18 cellular contexts compared by ENCODE assay signal in the genomic region with DNA sequence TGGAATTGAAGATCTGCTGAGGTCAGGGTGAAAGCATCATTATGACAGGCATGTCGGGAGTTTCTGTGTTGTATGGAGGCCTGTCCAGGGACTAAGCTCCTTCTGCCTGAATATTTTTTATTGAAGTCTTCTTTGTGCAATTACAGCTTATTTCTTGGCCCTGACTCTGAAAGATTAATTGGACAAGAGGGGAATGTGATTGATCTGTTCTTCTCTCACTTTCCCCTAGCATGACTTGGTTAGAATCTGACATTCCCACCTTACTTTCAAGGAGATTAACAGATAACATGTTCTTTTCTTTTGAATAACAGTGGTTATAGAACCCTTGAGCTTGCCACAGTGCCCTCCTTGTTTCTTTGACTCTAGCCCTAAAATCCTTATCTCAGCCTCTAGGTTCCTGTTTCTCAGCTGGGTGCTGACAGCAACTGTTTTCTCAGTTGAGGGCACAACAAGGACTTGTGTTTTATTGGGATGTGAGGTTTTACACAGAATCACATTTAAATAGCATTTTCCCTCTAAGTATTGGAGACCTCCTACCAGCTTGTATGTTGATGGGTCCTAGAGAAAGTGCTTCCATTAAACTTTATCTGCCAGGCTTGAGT. TPM values are rescaled to one million over a fixed set of nuclear protein-coding genes. Genes with fewer than 3 reads are reported as not detected.
DNase-seq lines count a peak whose midpoint lies in the region; ATAC-seq, FAIRE-seq and TF ChIP-seq lines count a peak whose summit lies in the region.
"Had no signal": no experiment of that assay in that cellular context is flagged by ENCODE, and none has a peak within 500 bp of the region (broad histone marks: within the 10 kb centered on the region; RNA-seq: fewer than 3 reads in every experiment).

No MANE protein-coding gene starts in this region.

- H2AFZ ChIP-seq in endothelial cell of umbilical vein (ENCODE audit: low read depth, low read length), result no peak overlapping the region

- CTCF ChIA-PET in endothelial cell of umbilical vein (lab: Charles Lee), result interaction anchor here (0.9 to 3.4 kb wide), 11 partner anchors 8 to 257 kb away, joined by 3 to 38 read pairs (median 5); a partner anchor contains a TSS

- POLR2A ChIA-PET in endothelial cell of umbilical vein (lab: Charles Lee), result no interaction called here

- no peaks in the 10 kb centered on the region for H3K27me3 Mint-ChIP-seq in T-helper 17 cell
- H3K27me3 Mint-ChIP-seq: CD4-positive, alpha-beta T cell had no signal

- peaks cover 13% of the 10 kb centered on the region for H3K36me3 Mint-ChIP-seq in T-helper 17 cell (ENCODE audit: low read depth)

- TF ChIP-seq POLR2A in endothelial cell of umbilical vein (IDR thresholded peaks at IDR 0.05; ENCODE audit: low read depth, low read length), result no peak

- H3K27ac ChIP-seq in endothelial cell of umbilical vein (ENCODE audit: insufficient read depth, low read depth, low read length) (no peak overlapping the region), substantia nigra (ENCODE audit: low read depth, low read length, poor library complexity, severe bottlenecking) (peak overlapping the region; percentile 17)
- H3K27ac ChIP-seq: esophagus squamous epithelium, pancreas, WERI-Rb-1 had no signal

- dilution Hi-C loops in endothelial cell of umbilical vein (cut with MboI; ENCODE audit: extremely low pct_ligation_motif_present, low sequenced_read_pairs), result no loop called here

- no peaks in the 10 kb centered on the region for H4K20me1 ChIP-seq in endothelial cell of umbilical vein (replicated peaks; ENCODE audit: control insufficient read depth, extremely low read depth, insufficient read depth, low read length)

- H3K4me3 ChIP-seq in endothelial cell of umbilical vein (replicated peaks in 1 of 3; ENCODE audit: insufficient read depth in 1 of 3, low read depth in 1 of 3, low read length in 3 of 3) (no peak overlapping the region), H7 (ENCODE audit: insufficient read depth, low read depth, low read length) (no peak overlapping the region)
- H3K4me3 ChIP-seq: esophagus squamous epithelium, pancreas had no signal

- BruUV-seq in endothelial cell of umbilical vein (replicated peaks; lab: Mats Ljungman, UMichigan), result no TSS peak

- H3K36me3 ChIP-seq in endothelial cell of umbilical vein (ENCODE audit: control insufficient read depth in 2 of 2, extremely low read depth in 1 of 2, insufficient read depth in 2 of 2, low read length in 2 of 2) (peaks cover 0 to 2% of the 10 kb centered on the region in 2 experiments), H7 (replicated peaks; ENCODE audit: control insufficient read depth, insufficient read depth, low read length) (no peaks in the 10 kb centered on the region)
- H3K36me3 ChIP-seq: pancreas had no signal

- H3K27me3 ChIP-seq in endothelial cell of umbilical vein (ENCODE audit: control insufficient read depth in 2 of 2, insufficient read depth in 2 of 2, low read length in 2 of 2), result no peaks in the 10 kb centered on the region
- no peaks in the 10 kb centered on the region for H3K27me3 ChIP-seq in H7 (ENCODE audit: control insufficient read depth, insufficient read depth, low read length)
- H3K27me3 ChIP-seq: esophagus squamous epithelium, pancreas had no signal

- H3K4me3 Mint-ChIP-seq in T-helper 17 cell, result peak overlapping the region; percentile 39
- H3K4me3 Mint-ChIP-seq: CD4-positive, alpha-beta T cell had no signal

- intact Hi-C loops in endothelial cell of umbilical vein (cut with micrococcal nuclease), result no loop called here

- peak overlapping the region; percentile 9 for H3K27ac Mint-ChIP-seq in T-helper 17 cell
- H3K27ac Mint-ChIP-seq: CD4-positive, alpha-beta T cell had no signal

- DNase-seq in activated CD8-positive, alpha-beta memory T cell treated with anti-CD3 and anti-CD28 coated beads, Interleukin-2, amount 50 U/mL, for 48 hours, result peak; percentile 23
- DNase-seq in activated CD8-positive, alpha-beta memory T cell treated with anti-CD3 and anti-CD28 coated beads for 24 hours, result no peak
- DNase-seq in T-helper 17 cell, result no peak
- peak; percentile 14 for DNase-seq in endothelial cell of umbilical vein (ENCODE audit: low read depth, low spot score)
- peak in 1 of 49 donors; percentile 25 for DNase-seq in substantia nigra (lab: John Stamatoyannopoulos, UW)
- DNase-seq in NCI-H1417 (lab: John Stamatoyannopoulos, UW), result no peak
- no peak for DNase-seq in H7
- DNase-seq: activated effector memory CD4-positive, alpha-beta T cell treated with anti-CD3 and anti-CD28 coated beads, Interleukin-2, amount 50 U/mL, for 16 hours; aorta; CD4-positive, alpha-beta T cell; esophagus squamous epithelium; NCI-H187; NCI-H510A; pancreas; SK-N-SH; WERI-Rb-1 had no signal

- peaks cover 72% of the 10 kb centered on the region for H3K79me2 ChIP-seq in endothelial cell of umbilical vein (ENCODE audit: control insufficient read depth, insufficient read depth, low read length)

- TF ChIP-seq CTCF in endothelial cell of umbilical vein (IDR thresholded peaks at IDR 0.05; ENCODE audit: extremely low read depth in 1 of 2, insufficient read depth in 1 of 2, low read depth in 1 of 2, low read length in 2 of 2), result no peak

- H3K4me1 Mint-ChIP-seq in T-helper 17 cell, result peaks cover 28% of the 10 kb centered on the region

- H3K9ac ChIP-seq in endothelial cell of umbilical vein (replicated peaks; ENCODE audit: extremely low read depth, insufficient read depth, low read length), result no peak overlapping the region
- H3K9ac ChIP-seq: SK-N-SH had no signal

- no peak overlapping the region for H3K4me2 ChIP-seq in endothelial cell of umbilical vein (ENCODE audit: insufficient read depth, low read length)
- H3K4me2 ChIP-seq: SK-N-SH had no signal

- H3K9me1 ChIP-seq in endothelial cell of umbilical vein (replicated peaks; ENCODE audit: control insufficient read depth, extremely low read depth, insufficient read depth, low read length), result no peaks in the 10 kb centered on the region

- H3K4me1 ChIP-seq in endothelial cell of umbilical vein (ENCODE audit: control insufficient read depth, extremely low read depth, insufficient read depth, low read length), result peaks cover 7% of the 10 kb centered on the region
- H3K4me1 ChIP-seq: esophagus squamous epithelium had no signal

- H3K9me3 ChIP-seq in T-helper 17 cell (ENCODE audit: control insufficient read depth, low read length, poor library complexity, severe bottlenecking) (no peaks in the 10 kb centered on the region), endothelial cell of umbilical vein (replicated peaks; ENCODE audit: control insufficient read depth, insufficient read depth, low read length) (no peaks in the 10 kb centered on the region)

- no peak for FAIRE-seq in endothelial cell of umbilical vein (lab: Jason Lieb, UNC)
- FAIRE-seq: pancreas had no signal

- ATAC-seq in T-helper 17 cell, result no peak
- ATAC-seq in GM19395 (IDR thresholded peaks at IDR 0.05; ENCODE audit: unreplicated experiment), result no peak
- ATAC-seq: HCT116 had no signal

TF ChIP-seq in endothelial cell of umbilical vein, 7 proteins besides CTCF, POLR2A, EP300 and RAD21 (continues in another document):
- no peak for TF ChIP-seq EZH2 (IDR thresholded peaks at IDR 0.05; ENCODE audit: borderline replicate concordance, low read depth, low read length, severe bottlenecking)

RNA-seq across cellular contexts. Expression of a gene that starts 12.3 kb away (rescaled TPM):
- 10 to 100 TPM; 21.1 to 21.2 TPM for total RNA-seq in T-helper 17 cell
- total RNA-seq in endothelial cell of umbilical vein, result 41.0 and 45.0 TPM in 2 replicates
- polyA plus RNA-seq in endothelial cell of umbilical vein, result 26.7 and 30.5 TPM in 2 replicates
- polyA plus RNA-seq in endothelial cell of umbilical vein (2011; cell fraction: cytosol; rRNA removed), result 19.0 and 20.9 TPM in 2 replicates
- 111 and 129 TPM in 2 replicates for polyA plus RNA-seq in endothelial cell of umbilical vein (2011; cell fraction: nucleus; rRNA removed)
- 21.1 and 27.4 TPM in 2 replicates for polyA plus RNA-seq in endothelial cell of umbilical vein (2012)
- 50.6 and 67.4 TPM in 2 replicates for polyA minus RNA-seq in endothelial cell of umbilical vein
- 24.3 TPM for polyA minus RNA-seq in endothelial cell of umbilical vein (2011; cell fraction: cytosol; rRNA and poly(A)+ RNA removed)
- polyA minus RNA-seq in endothelial cell of umbilical vein (2011; cell fraction: nucleus; rRNA and poly(A)+ RNA removed), result 48.7 and 78.5 TPM in 2 replicates
- total RNA-seq in H7 (2014; rRNA removed; shearing (Covaris generic)), result 82.1 and 87.6 TPM in 2 replicates

RNA-seq across cellular contexts. Expression of a gene that starts 51.1 kb away (rescaled TPM):
- total RNA-seq in T-helper 17 cell (10 to 100 TPM; 14.2 to 21.0 TPM), endothelial cell of umbilical vein (34.9 and 40.9 TPM in 2 replicates)
- 65.2 and 67.4 TPM in 2 replicates for polyA plus RNA-seq in endothelial cell of umbilical vein
- 12.7 and 17.1 TPM in 2 replicates for polyA plus RNA-seq in endothelial cell of umbilical vein (2011; cell fraction: cytosol; rRNA removed)
- 393 and 442 TPM in 2 replicates for polyA plus RNA-seq in endothelial cell of umbilical vein (2011; cell fraction: nucleus; rRNA removed)
- polyA plus RNA-seq in endothelial cell of umbilical vein (2012), result 22.6 and 43.0 TPM in 2 replicates
- polyA minus RNA-seq in endothelial cell of umbilical vein, result 68.0 and 72.7 TPM in 2 replicates
- polyA minus RNA-seq in endothelial cell of umbilical vein (2011; cell fraction: cytosol; rRNA and poly(A)+ RNA removed), result 6.5 TPM
- 62.1 and 106 TPM in 2 replicates for polyA minus RNA-seq in endothelial cell of umbilical vein (2011; cell fraction: nucleus; rRNA and poly(A)+ RNA removed)
- 20.4 and 29.4 TPM in 2 replicates for total RNA-seq in H7 (2014; rRNA removed; shearing (Covaris generic))

RNA-seq across cellular contexts. Expression of a gene that starts 51.2 kb away (rescaled TPM):
- total RNA-seq in T-helper 17 cell (10 to 100 TPM; 13.4 to 18.3 TPM), endothelial cell of umbilical vein (38.2 and 39.1 TPM in 2 replicates)
- polyA plus RNA-seq in endothelial cell of umbilical vein, result 54.7 and 61.1 TPM in 2 replicates
- polyA plus RNA-seq in endothelial cell of umbilical vein (2011; cell fraction: cytosol; rRNA removed), result 67.3 and 69.1 TPM in 2 replicates
- polyA plus RNA-seq in endothelial cell of umbilical vein (2011; cell fraction: nucleus; rRNA removed), result 54.8 and 60.0 TPM in 2 replicates
- polyA plus RNA-seq in endothelial cell of umbilical vein (2012), result 33.9 and 41.6 TPM in 2 replicates
- polyA minus RNA-seq in endothelial cell of umbilical vein, result 67.1 and 82.5 TPM in 2 replicates
- 15.6 TPM for polyA minus RNA-seq in endothelial cell of umbilical vein (2011; cell fraction: cytosol; rRNA and poly(A)+ RNA removed)
- 11.4 and 17.1 TPM in 2 replicates for polyA minus RNA-seq in endothelial cell of umbilical vein (2011; cell fraction: nucleus; rRNA and poly(A)+ RNA removed)
- total RNA-seq in H7 (2014; rRNA removed; shearing (Covaris generic)), result 40.6 and 55.5 TPM in 2 replicates

RNA-seq across cellular contexts. Expression of a gene that starts 59.0 kb away (rescaled TPM):
- total RNA-seq in T-helper 17 cell, result under 1 TPM; 0.39 to 0.52 TPM
- total RNA-seq in endothelial cell of umbilical vein, result 12.6 and 15.1 TPM in 2 replicates
- polyA plus RNA-seq in endothelial cell of umbilical vein, result 30.3 and 34.9 TPM in 2 replicates
- 17.1 and 17.9 TPM in 2 replicates for polyA plus RNA-seq in endothelial cell of umbilical vein (2011; cell fraction: cytosol; rRNA removed)
- 17.9 and 18.2 TPM in 2 replicates for polyA plus RNA-seq in endothelial cell of umbilical vein (2011; cell fraction: nucleus; rRNA removed)
- polyA plus RNA-seq in endothelial cell of umbilical vein (2012), result 11.3 and 18.5 TPM in 2 replicates
- polyA minus RNA-seq in endothelial cell of umbilical vein, result 34.6 and 36.7 TPM in 2 replicates
- not detected for polyA minus RNA-seq in endothelial cell of umbilical vein (2011; cell fraction: cytosol; rRNA and poly(A)+ RNA removed)
- polyA minus RNA-seq in endothelial cell of umbilical vein (2011; cell fraction: nucleus; rRNA and poly(A)+ RNA removed), result 9.9 and 11.4 TPM in 2 replicates
- total RNA-seq in H7 (2014; rRNA removed; shearing (Covaris generic)), result 14.3 and 15.4 TPM in 2 replicates

Comparison
In these comparisons a context has a peak if more than half of its experiments do, and no peak if none do; other contexts are left out.
1. DNase-seq: peak in activated CD8-positive, alpha-beta memory T cell treated with anti-CD3 and anti-CD28 coated beads, Interleukin-2, amount 50 U/mL, for 48 hours (single experiment) and endothelial cell of umbilical vein (single experiment); none in activated CD8-positive, alpha-beta memory T cell treated with anti-CD3 and anti-CD28 coated beads for 24 hours (single experiment), T-helper 17 cell (0 of 3), NCI-H1417 (0 of 3) and H7 (single experiment).